Comparison of ENCODE assay signal across 14 cellular contexts in genomic region chr2:230362030-230362691, GRCh38. TPM values are rescaled to one million over a fixed set of nuclear protein-coding genes. Genes with fewer than 3 reads are reported as not detected.
DNase-seq lines count a peak whose midpoint lies in the region; ATAC-seq and TF ChIP-seq lines count a peak whose summit lies in the region.
"Had no signal": no experiment of that assay in that cellular context is flagged by ENCODE, and none has a peak within 500 bp of the region (broad histone marks: within the 10 kb centered on the region; RNA-seq: fewer than 3 reads in every experiment).

No MANE protein-coding gene starts in this region.

- peaks cover 12% of the 10 kb centered on the region for H3K9me3 Mint-ChIP-seq in CD4-positive, alpha-beta T cell
- H3K9me3 Mint-ChIP-seq in T-cell, result peaks cover 0 to 4% (median 3%) of the 10 kb centered on the region in 3 donors
- no peaks in the 10 kb centered on the region for H3K9me3 Mint-ChIP-seq in effector memory CD8-positive, alpha-beta T cell

- no peak for TF ChIP-seq CTCF in CD4-positive, alpha-beta T cell (IDR thresholded peaks at IDR 0.05)
- no peak for TF ChIP-seq CTCF in DOHH2 (IDR thresholded peaks at IDR 0.05; ENCODE audit: low read depth, low read length, poor library complexity, severe bottlenecking)

- no peaks in the 10 kb centered on the region for H3K9me3 ChIP-seq in CD4-positive, alpha-beta T cell (ENCODE audit: control insufficient read depth, low read length)
- no peaks in the 10 kb centered on the region; the same call in 1 of the 2 replicates for H3K9me3 ChIP-seq in DOHH2 (ENCODE audit: control insufficient read depth, insufficient read depth, low read length)
- H3K9me3 ChIP-seq: SJCRH30, upper lobe of right lung had no signal

- H3K27ac ChIP-seq in CD4-positive, alpha-beta T cell (ENCODE audit: low read depth, low read length), result peak overlapping the region; percentile 22
- H3K27ac ChIP-seq in DOHH2 (ENCODE audit: low read depth, low read length), result peak overlapping the region; percentile 3
- H3K27ac ChIP-seq: SJCRH30, upper lobe of right lung had no signal

- H3K36me3 ChIP-seq in DOHH2 (ENCODE audit: control insufficient read depth, low read length), result peaks cover 3% of the 10 kb centered on the region; the same call in 1 of the 2 replicates
- H3K36me3 ChIP-seq: SJCRH30 had no signal

- intact Hi-C loops in CD4-positive, alpha-beta T cell (cut with DNase I, micrococcal nuclease), result loop anchor here in 1 of 2 experiments (5.0 kb wide), 1 partner anchor 35 kb away; the partner anchor contains the start of gene SP140L

- no peaks in the 10 kb centered on the region for H3K27me3 Mint-ChIP-seq in CD4-positive, alpha-beta T cell
- H3K27me3 Mint-ChIP-seq in T-cell, result no peaks in the 10 kb centered on the region
- H3K27me3 Mint-ChIP-seq in effector memory CD8-positive, alpha-beta T cell, result no peaks in the 10 kb centered on the region

- H3K27me3 ChIP-seq in CD4-positive, alpha-beta T cell (ENCODE audit: control insufficient read depth, insufficient read depth, low read length), result no peaks in the 10 kb centered on the region
- no peaks in the 10 kb centered on the region for H3K27me3 ChIP-seq in DOHH2 (ENCODE audit: control insufficient read depth, low read length)
- H3K27me3 ChIP-seq: SJCRH30, upper lobe of right lung had no signal

- no peak for DNase-seq in CD4-positive, alpha-beta T cell
- DNase-seq in T-cell, result no peak
- DNase-seq in effector memory CD8-positive, alpha-beta T cell, result no peak
- no peak for DNase-seq in NCI-H748 treated with DMSO at 0.1 percent for 48 hours (lab: John Stamatoyannopoulos, UW)
- no peak for DNase-seq in effector CD4-positive, alpha-beta T cell
- no peak for DNase-seq in effector CD8-positive, alpha-beta T cell (lab: John Stamatoyannopoulos, UW)
- DNase-seq: hippocampal formation, NCI-H187 treated with DMSO at 0.1 percent for 48 hours, NCI-H446 treated with DMSO at 0.1 percent for 48 hours, SJCRH30, upper lobe of right lung had no signal

- no peaks in the 10 kb centered on the region for H3K9me2 ChIP-seq in DOHH2 (replicated peaks; ENCODE audit: control insufficient read depth, low read length)

- no peak for TF ChIP-seq POLR2A in GM18505 (IDR thresholded peaks at IDR 0.05; ENCODE audit: borderline replicate concordance, extremely low read depth, insufficient read depth, insufficient read length)

- no peaks in the 10 kb centered on the region for H3K79me2 ChIP-seq in DOHH2 (ENCODE audit: control insufficient read depth, low read length)

- peaks cover 60% of the 10 kb centered on the region for H3K4me1 Mint-ChIP-seq in CD4-positive, alpha-beta T cell (ENCODE audit: low read depth)
- peaks cover 46 to 52% (median 51%) of the 10 kb centered on the region in 3 donors for H3K4me1 Mint-ChIP-seq in T-cell
- peaks cover 14 to 30% of the 10 kb centered on the region in 2 donors for H3K4me1 Mint-ChIP-seq in effector memory CD8-positive, alpha-beta T cell (ENCODE audit: low read depth in 2 of 2)

- H3K27ac Mint-ChIP-seq in CD4-positive, alpha-beta T cell, result peak overlapping the region; percentile 78
- H3K27ac Mint-ChIP-seq in T-cell, result peak overlapping the region; percentile 77 to 78
- peak overlapping the region; percentile 13 to 46 for H3K27ac Mint-ChIP-seq in effector memory CD8-positive, alpha-beta T cell

- H3K36me3 Mint-ChIP-seq in CD4-positive, alpha-beta T cell (ENCODE audit: low read depth), result peaks cover 96% of the 10 kb centered on the region
- H3K36me3 Mint-ChIP-seq in T-cell, result peaks cover 85% of the 10 kb centered on the region
- H3K36me3 Mint-ChIP-seq in effector memory CD8-positive, alpha-beta T cell (ENCODE audit: insufficient read depth), result peaks cover 13% of the 10 kb centered on the region

- POLR2A ChIA-PET in CD4-positive, alpha-beta T cell (lab: Charles Lee), result interaction anchor here (0.5 to 1.8 kb wide), 8 partner anchors 15 to 351 kb away, joined by 3 to 9 read pairs (median 4); partner anchors contain the start of genes SP100, SP110 and SP140L
- POLR2A ChIA-PET in T-cell (lab: Charles Lee), result interaction anchor here in 1 of 2 donors (0.6 kb wide), 1 partner anchor 98 kb away, joined by 3 read pairs; no protein-coding TSS in a partner anchor

- ATAC-seq in CD4-positive, alpha-beta T cell (ENCODE audit: poor library complexity), result no peak
- peak in 3 of 4 experiments; percentile 62 to 83 (median 77) for ATAC-seq in T-cell (replicated peaks in 1 of 4)
- no peak for ATAC-seq in effector memory CD8-positive, alpha-beta T cell (replicated peaks)
- ATAC-seq in GM18505 (IDR thresholded peaks at IDR 0.05; ENCODE audit: unreplicated experiment), result no peak
- ATAC-seq: HCT116, upper lobe of right lung had no signal

- H3K4me1 ChIP-seq in DOHH2 (ENCODE audit: control insufficient read depth, low read length), result peaks cover 21% of the 10 kb centered on the region
- H3K4me1 ChIP-seq: SJCRH30, upper lobe of right lung had no signal

- CTCF ChIA-PET in CD4-positive, alpha-beta T cell (lab: Charles Lee), result no interaction called here
- CTCF ChIA-PET in T-cell (lab: Charles Lee), result interaction anchor here in 1 of 2 donors (0.6 kb wide), 1 partner anchor 202 kb away, joined by 4 read pairs; no protein-coding TSS in a partner anchor

- peak overlapping the region; percentile 29 for H3K4me3 ChIP-seq in DOHH2 (ENCODE audit: low read length)
- H3K4me3 ChIP-seq: SJCRH30, upper lobe of right lung had no signal

- peak overlapping the region; percentile 18 for H3K4me3 Mint-ChIP-seq in CD4-positive, alpha-beta T cell
- H3K4me3 Mint-ChIP-seq in T-cell, result peak overlapping the region in 1 of 3 donors; percentile 22
- H3K4me3 Mint-ChIP-seq in effector memory CD8-positive, alpha-beta T cell, result peak overlapping the region in 1 of 2 donors; percentile 14

- H3F3A ChIP-seq in DOHH2 (ENCODE audit: control insufficient read depth, insufficient read depth), result no peaks in the 10 kb centered on the region

- peak overlapping the region; percentile 44 for H3K4me2 ChIP-seq in DOHH2 (ENCODE audit: low read length)

- no peaks in the 10 kb centered on the region for H4K20me1 ChIP-seq in DOHH2 (ENCODE audit: control insufficient read depth, insufficient read depth, low read depth, low read length)

RNA-seq across cellular contexts. Expression of gene SP140L, which starts 35.2 kb away (rescaled TPM):
- 10 to 100 TPM; 55.3 to 64.1 TPM for total RNA-seq in CD4-positive, alpha-beta T cell
- 100 to 1,000 TPM in 1 of 5 donors, 10 to 100 TPM in 4; 80.8 to 104 (median 82.0) TPM for total RNA-seq in T-cell

RNA-seq across cellular contexts. Expression of gene SP100, which starts 53.8 kb away (rescaled TPM):
- 100 to 1,000 TPM; 242 to 243 TPM for total RNA-seq in CD4-positive, alpha-beta T cell
- 100 to 1,000 TPM; 188 to 271 (median 217) TPM for total RNA-seq in T-cell

Comparison
In these comparisons a context has a peak if more than half of its experiments do, and no peak if none do; other contexts are left out.
1. ATAC-seq: peak in T-cell (3 of 4); none in CD4-positive, alpha-beta T cell (single experiment), effector memory CD8-positive, alpha-beta T cell (single experiment) and GM18505 (single experiment).
2. Peak in every context shown above with its lines, with median percentiles within 50 percentile points of each other: H3K27ac Mint-ChIP-seq.